14 cellular contexts compared by ENCODE assay signal in genomic region chr5:6788439-6788838, GRCh38.
DNase-seq lines count a peak whose midpoint lies in the region; ATAC-seq and TF ChIP-seq lines count a peak whose summit lies in the region.
"Had no signal": no experiment of that assay in that cellular context is flagged by ENCODE, and none has a peak within 500 bp of the region (broad histone marks: within the 10 kb centered on the region; RNA-seq: fewer than 3 reads in every experiment).

No MANE protein-coding gene starts in this region.

- H3K9me3 Mint-ChIP-seq in type B pancreatic cell: no peaks in the 10 kb centered on the region
- H3K9me3 Mint-ChIP-seq: CD4-positive, CD25-positive, alpha-beta regulatory T cell; CD8-positive, alpha-beta memory T cell had no signal

- H3K4me3 Mint-ChIP-seq in type B pancreatic cell: no peak overlapping the region
- H3K4me3 Mint-ChIP-seq: CD4-positive, CD25-positive, alpha-beta regulatory T cell; CD8-positive, alpha-beta memory T cell had no signal

- no peaks in the 10 kb centered on the region for H3K36me3 ChIP-seq in RWPE2 (ENCODE audit: low read depth)
- H3K36me3 ChIP-seq: BE2C, HAP-1 had no signal

- no peaks in the 10 kb centered on the region for H3K9me3 ChIP-seq in RWPE2 (ENCODE audit: severe bottlenecking)
- H3K9me3 ChIP-seq: BE2C, Caco-2, HAP-1 had no signal

- no peaks in the 10 kb centered on the region for H3K4me1 Mint-ChIP-seq in type B pancreatic cell (ENCODE audit: unreplicated experiment)

- H3K27ac Mint-ChIP-seq in type B pancreatic cell: no peak overlapping the region
- H3K27ac Mint-ChIP-seq: CD8-positive, alpha-beta memory T cell had no signal

- H3K4me1 ChIP-seq in RWPE2 (ENCODE audit: insufficient read depth, poor library complexity, severe bottlenecking): no peaks in the 10 kb centered on the region
- H3K4me1 ChIP-seq: Caco-2, HAP-1 had no signal

- ATAC-seq in RWPE2 (ENCODE audit: low read depth) (peak; percentile 54; the same call in 2 of the 3 replicates), esophagus mucosa (peak; percentile 27), GM19351 (IDR thresholded peaks at IDR 0.05; ENCODE audit: unreplicated experiment) (no peak)

- DNase-seq in RWPE2 (ENCODE audit: low spot score) (no peak), kidney tubule cell (ENCODE audit: low spot score) (peak; percentile 54), type B pancreatic cell (ENCODE audit: extremely low spot score, unreplicated experiment) (peak; percentile 32), putamen (ENCODE audit: low spot score) (no peak), COLO829 (ENCODE audit: low spot score) (no peak)
- DNase-seq: ACHN; BE2C; C1 segment of cervical spinal cord; Caco-2; CD4-positive, CD25-positive, alpha-beta regulatory T cell; CD8-positive, alpha-beta memory T cell had no signal

- H3K4me3 ChIP-seq in RWPE2 (ENCODE audit: severe bottlenecking): no peak overlapping the region
- H3K4me3 ChIP-seq: HAP-1 had no signal

- H3K27me3 Mint-ChIP-seq in type B pancreatic cell: peaks cover 18% of the 10 kb centered on the region

- no peak for TF ChIP-seq CTCF in RWPE2 (IDR thresholded peaks at IDR 0.05; ENCODE audit: poor library complexity, severe bottlenecking)
- TF ChIP-seq CTCF in type B pancreatic cell (conservative IDR thresholded peaks at IDR 0.05): no peak

- no peak overlapping the region for H3K27ac ChIP-seq in RWPE2 (ENCODE audit: poor library complexity, severe bottlenecking)

- peaks cover 3% of the 10 kb centered on the region for H3K27me3 ChIP-seq in RWPE2 (ENCODE audit: insufficient read depth, poor library complexity, severe bottlenecking)
- H3K27me3 ChIP-seq: BE2C had no signal

- no peaks in the 10 kb centered on the region for H3K36me3 Mint-ChIP-seq in type B pancreatic cell
- H3K36me3 Mint-ChIP-seq: CD4-positive, CD25-positive, alpha-beta regulatory T cell; CD8-positive, alpha-beta memory T cell had no signal

Comparison
In these comparisons a context has a peak if more than half of its experiments do, and no peak if none do; other contexts are left out.
1. DNase-seq: peak in kidney tubule cell (single experiment) and type B pancreatic cell (single experiment); none in RWPE2 (single experiment), putamen (single experiment) and COLO829 (single experiment).